In the genomic region with DNA sequence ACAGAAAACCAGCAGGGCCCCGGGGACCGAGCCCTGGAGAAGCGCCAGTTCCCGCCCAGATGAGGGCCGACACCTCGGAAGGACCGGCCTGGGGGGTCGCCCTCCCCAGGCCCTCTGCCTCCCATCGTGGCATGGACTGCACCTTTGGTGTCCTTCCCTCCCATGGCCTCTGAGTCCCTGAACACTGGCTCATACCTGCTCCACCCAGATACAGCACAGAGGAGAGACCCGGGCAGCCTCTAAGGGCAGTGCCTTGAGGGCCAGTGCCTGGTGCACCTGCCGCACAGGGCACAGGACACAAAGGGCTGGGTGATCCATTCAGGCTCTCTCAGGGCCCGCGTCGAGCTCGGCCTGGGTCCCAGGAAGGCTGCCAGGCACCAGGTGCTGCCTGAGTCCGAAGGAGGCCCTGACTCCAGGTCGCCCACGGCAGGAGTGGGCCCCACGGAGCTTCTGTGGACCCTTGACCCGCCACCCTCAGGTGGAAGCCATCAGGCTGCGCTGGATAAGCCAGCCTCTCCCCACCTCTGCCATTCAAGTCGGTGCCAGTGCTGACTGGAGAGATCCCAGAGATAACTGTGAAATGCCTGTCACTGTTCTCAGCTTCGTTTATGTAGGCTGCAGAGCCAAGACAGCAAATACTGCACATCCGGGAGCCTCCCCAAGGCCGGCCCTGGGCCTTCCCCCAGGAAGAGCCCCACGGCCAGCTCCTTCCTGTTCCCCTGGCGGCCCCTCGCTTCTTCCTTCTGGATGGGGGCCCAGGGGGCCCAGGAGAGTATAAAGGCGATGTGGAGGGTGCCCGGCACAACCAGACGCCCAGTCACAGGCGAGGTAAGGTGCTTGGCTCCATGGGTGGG, we compare ENCODE assay signal across 1 cellular context.
A peak's percentile ranks its signal among the peaks of the same experiment; 100 is the strongest.
TF ChIP-seq lines count a peak whose summit lies in the region.

A gene with protein sequence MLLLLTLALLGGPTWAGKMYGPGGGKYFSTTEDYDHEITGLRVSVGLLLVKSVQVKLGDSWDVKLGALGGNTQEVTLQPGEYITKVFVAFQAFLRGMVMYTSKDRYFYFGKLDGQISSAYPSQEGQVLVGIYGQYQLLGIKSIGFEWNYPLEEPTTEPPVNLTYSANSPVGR (plus strand): TSS at position 803 of the 854 bp plus-strand sequence. CDS start 139 bp downstream, outside the sequence.

TF ChIP-seq in HepG2, 621 proteins besides CTCF, POLR2A, EP300 and RAD21 (continued from another document and continues in another):
- TF ChIP-seq, protein P1, sequence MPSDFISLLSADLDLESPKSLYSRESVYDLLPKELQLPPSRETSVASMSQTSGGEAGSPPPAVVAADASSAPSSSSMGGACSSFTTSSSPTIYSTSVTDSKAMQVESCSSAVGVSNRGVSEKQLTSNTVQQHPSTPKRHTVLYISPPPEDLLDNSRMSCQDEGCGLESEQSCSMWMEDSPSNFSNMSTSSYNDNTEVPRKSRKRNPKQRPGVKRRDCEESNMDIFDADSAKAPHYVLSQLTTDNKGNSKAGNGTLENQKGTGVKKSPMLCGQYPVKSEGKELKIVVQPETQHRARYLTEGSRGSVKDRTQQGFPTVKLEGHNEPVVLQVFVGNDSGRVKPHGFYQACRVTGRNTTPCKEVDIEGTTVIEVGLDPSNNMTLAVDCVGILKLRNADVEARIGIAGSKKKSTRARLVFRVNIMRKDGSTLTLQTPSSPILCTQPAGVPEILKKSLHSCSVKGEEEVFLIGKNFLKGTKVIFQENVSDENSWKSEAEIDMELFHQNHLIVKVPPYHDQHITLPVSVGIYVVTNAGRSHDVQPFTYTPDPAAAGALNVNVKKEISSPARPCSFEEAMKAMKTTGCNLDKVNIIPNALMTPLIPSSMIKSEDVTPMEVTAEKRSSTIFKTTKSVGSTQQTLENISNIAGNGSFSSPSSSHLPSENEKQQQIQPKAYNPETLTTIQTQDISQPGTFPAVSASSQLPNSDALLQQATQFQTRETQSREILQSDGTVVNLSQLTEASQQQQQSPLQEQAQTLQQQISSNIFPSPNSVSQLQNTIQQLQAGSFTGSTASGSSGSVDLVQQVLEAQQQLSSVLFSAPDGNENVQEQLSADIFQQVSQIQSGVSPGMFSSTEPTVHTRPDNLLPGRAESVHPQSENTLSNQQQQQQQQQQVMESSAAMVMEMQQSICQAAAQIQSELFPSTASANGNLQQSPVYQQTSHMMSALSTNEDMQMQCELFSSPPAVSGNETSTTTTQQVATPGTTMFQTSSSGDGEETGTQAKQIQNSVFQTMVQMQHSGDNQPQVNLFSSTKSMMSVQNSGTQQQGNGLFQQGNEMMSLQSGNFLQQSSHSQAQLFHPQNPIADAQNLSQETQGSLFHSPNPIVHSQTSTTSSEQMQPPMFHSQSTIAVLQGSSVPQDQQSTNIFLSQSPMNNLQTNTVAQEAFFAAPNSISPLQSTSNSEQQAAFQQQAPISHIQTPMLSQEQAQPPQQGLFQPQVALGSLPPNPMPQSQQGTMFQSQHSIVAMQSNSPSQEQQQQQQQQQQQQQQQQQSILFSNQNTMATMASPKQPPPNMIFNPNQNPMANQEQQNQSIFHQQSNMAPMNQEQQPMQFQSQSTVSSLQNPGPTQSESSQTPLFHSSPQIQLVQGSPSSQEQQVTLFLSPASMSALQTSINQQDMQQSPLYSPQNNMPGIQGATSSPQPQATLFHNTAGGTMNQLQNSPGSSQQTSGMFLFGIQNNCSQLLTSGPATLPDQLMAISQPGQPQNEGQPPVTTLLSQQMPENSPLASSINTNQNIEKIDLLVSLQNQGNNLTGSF (CRISPR knock-in tag; IDR thresholded peaks at IDR 0.05), result no peak
- TF ChIP-seq SOX5 (CRISPR knock-in tag; IDR thresholded peaks at IDR 0.05; ENCODE audit: borderline replicate concordance) (peak; percentile 31; the same call in 1 of the 2 replicates), SMAD3 (CRISPR knock-in tag; IDR thresholded peaks at IDR 0.05) (no peak), ZNF720 (CRISPR knock-in tag; IDR thresholded peaks at IDR 0.05) (no peak), MTA1 (CRISPR knock-in tag; IDR thresholded peaks at IDR 0.05; ENCODE audit: borderline replicate concordance) (no peak), MZF1 (CRISPR knock-in tag; IDR thresholded peaks at IDR 0.05; ENCODE audit: borderline replicate concordance) (no peak), ZNF749 (CRISPR knock-in tag; IDR thresholded peaks at IDR 0.05; ENCODE audit: borderline replicate concordance) (no peak), HIC2 (CRISPR knock-in tag; IDR thresholded peaks at IDR 0.05; ENCODE audit: low read depth) (peak; percentile 58; the same call in 1 of the 2 replicates), SATB2 (CRISPR knock-in tag; IDR thresholded peaks at IDR 0.05) (no peak), TMF1 (CRISPR knock-in tag; IDR thresholded peaks at IDR 0.05; ENCODE audit: low read depth) (no peak), ZBTB4 (CRISPR knock-in tag; IDR thresholded peaks at IDR 0.05; ENCODE audit: borderline replicate concordance) (no peak), JUNB (CRISPR knock-in tag; IDR thresholded peaks at IDR 0.05; ENCODE audit: borderline replicate concordance) (no peak), ZNF280D (CRISPR knock-in tag; IDR thresholded peaks at IDR 0.05) (no peak), HHEX (CRISPR knock-in tag; IDR thresholded peaks at IDR 0.05) (no peak), JUN (CRISPR knock-in tag; IDR thresholded peaks at IDR 0.05) (no peak), RBM39 (IDR thresholded peaks at IDR 0.05; ENCODE audit: low read depth, low read length, poor library complexity, severe bottlenecking) (no peak), TOE1 (CRISPR knock-in tag; IDR thresholded peaks at IDR 0.05) (no peak), NCOA5 (CRISPR knock-in tag; IDR thresholded peaks at IDR 0.05) (no peak), ZFP37 (CRISPR knock-in tag; IDR thresholded peaks at IDR 0.05; ENCODE audit: borderline replicate concordance) (0 out of 2 replicates have a peak, but pooled peaks have one; percentile 39), PRPF4 (IDR thresholded peaks at IDR 0.05; ENCODE audit: low read depth, low read length, poor library complexity, severe bottlenecking) (no peak), GZF1 (CRISPR knock-in tag; IDR thresholded peaks at IDR 0.05) (no peak), SPEN (CRISPR knock-in tag; IDR thresholded peaks at IDR 0.05; ENCODE audit: low read depth) (no peak)
- TF ChIP-seq, protein P2, sequence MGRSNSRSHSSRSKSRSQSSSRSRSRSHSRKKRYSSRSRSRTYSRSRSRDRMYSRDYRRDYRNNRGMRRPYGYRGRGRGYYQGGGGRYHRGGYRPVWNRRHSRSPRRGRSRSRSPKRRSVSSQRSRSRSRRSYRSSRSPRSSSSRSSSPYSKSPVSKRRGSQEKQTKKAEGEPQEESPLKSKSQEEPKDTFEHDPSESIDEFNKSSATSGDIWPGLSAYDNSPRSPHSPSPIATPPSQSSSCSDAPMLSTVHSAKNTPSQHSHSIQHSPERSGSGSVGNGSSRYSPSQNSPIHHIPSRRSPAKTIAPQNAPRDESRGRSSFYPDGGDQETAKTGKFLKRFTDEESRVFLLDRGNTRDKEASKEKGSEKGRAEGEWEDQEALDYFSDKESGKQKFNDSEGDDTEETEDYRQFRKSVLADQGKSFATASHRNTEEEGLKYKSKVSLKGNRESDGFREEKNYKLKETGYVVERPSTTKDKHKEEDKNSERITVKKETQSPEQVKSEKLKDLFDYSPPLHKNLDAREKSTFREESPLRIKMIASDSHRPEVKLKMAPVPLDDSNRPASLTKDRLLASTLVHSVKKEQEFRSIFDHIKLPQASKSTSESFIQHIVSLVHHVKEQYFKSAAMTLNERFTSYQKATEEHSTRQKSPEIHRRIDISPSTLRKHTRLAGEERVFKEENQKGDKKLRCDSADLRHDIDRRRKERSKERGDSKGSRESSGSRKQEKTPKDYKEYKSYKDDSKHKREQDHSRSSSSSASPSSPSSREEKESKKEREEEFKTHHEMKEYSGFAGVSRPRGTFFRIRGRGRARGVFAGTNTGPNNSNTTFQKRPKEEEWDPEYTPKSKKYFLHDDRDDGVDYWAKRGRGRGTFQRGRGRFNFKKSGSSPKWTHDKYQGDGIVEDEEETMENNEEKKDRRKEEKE (IDR thresholded peaks at IDR 0.05), result no peak
- TF ChIP-seq, protein P3, sequence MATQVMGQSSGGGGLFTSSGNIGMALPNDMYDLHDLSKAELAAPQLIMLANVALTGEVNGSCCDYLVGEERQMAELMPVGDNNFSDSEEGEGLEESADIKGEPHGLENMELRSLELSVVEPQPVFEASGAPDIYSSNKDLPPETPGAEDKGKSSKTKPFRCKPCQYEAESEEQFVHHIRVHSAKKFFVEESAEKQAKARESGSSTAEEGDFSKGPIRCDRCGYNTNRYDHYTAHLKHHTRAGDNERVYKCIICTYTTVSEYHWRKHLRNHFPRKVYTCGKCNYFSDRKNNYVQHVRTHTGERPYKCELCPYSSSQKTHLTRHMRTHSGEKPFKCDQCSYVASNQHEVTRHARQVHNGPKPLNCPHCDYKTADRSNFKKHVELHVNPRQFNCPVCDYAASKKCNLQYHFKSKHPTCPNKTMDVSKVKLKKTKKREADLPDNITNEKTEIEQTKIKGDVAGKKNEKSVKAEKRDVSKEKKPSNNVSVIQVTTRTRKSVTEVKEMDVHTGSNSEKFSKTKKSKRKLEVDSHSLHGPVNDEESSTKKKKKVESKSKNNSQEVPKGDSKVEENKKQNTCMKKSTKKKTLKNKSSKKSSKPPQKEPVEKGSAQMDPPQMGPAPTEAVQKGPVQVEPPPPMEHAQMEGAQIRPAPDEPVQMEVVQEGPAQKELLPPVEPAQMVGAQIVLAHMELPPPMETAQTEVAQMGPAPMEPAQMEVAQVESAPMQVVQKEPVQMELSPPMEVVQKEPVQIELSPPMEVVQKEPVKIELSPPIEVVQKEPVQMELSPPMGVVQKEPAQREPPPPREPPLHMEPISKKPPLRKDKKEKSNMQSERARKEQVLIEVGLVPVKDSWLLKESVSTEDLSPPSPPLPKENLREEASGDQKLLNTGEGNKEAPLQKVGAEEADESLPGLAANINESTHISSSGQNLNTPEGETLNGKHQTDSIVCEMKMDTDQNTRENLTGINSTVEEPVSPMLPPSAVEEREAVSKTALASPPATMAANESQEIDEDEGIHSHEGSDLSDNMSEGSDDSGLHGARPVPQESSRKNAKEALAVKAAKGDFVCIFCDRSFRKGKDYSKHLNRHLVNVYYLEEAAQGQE (IDR thresholded peaks at IDR 0.05; ENCODE audit: borderline replicate concordance in 1 of 2, low read depth in 1 of 2, low read length in 2 of 2), result no peak
- TF ChIP-seq, protein P4, sequence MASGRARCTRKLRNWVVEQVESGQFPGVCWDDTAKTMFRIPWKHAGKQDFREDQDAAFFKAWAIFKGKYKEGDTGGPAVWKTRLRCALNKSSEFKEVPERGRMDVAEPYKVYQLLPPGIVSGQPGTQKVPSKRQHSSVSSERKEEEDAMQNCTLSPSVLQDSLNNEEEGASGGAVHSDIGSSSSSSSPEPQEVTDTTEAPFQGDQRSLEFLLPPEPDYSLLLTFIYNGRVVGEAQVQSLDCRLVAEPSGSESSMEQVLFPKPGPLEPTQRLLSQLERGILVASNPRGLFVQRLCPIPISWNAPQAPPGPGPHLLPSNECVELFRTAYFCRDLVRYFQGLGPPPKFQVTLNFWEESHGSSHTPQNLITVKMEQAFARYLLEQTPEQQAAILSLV (CRISPR knock-in tag; IDR thresholded peaks at IDR 0.05; ENCODE audit: borderline replicate concordance), result no peak
